Comparison of ENCODE assay signal across 1 cellular context in genomic region chr9:76576344-76576743, GRCh38.
TF ChIP-seq lines count a peak whose summit lies in the region.

No MANE protein-coding gene starts in this region.

TF ChIP-seq in HepG2, 621 proteins besides CTCF, POLR2A, EP300 and RAD21 (continued from another document):
- TF ChIP-seq KIAA2018 (CRISPR knock-in tag; IDR thresholded peaks at IDR 0.05; ENCODE audit: borderline replicate concordance) = no peak
- TF ChIP-seq NFRKB (IDR thresholded peaks at IDR 0.05) = no peak
- TF ChIP-seq, protein P1, sequence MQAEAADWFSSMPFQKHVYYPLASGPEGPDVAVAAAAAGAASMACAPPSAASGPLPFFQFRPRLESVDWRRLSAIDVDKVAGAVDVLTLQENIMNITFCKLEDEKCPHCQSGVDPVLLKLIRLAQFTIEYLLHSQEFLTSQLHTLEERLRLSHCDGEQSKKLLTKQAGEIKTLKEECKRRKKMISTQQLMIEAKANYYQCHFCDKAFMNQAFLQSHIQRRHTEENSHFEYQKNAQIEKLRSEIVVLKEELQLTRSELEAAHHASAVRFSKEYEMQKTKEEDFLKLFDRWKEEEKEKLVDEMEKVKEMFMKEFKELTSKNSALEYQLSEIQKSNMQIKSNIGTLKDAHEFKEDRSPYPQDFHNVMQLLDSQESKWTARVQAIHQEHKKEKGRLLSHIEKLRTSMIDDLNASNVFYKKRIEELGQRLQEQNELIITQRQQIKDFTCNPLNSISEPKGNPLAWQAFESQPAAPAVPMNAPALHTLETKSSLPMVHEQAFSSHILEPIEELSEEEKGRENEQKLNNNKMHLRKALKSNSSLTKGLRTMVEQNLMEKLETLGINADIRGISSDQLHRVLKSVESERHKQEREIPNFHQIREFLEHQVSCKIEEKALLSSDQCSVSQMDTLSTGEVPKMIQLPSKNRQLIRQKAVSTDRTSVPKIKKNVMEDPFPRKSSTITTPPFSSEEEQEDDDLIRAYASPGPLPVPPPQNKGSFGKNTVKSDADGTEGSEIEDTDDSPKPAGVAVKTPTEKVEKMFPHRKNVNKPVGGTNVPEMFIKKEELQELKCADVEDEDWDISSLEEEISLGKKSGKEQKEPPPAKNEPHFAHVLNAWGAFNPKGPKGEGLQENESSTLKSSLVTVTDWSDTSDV (CRISPR knock-in tag; IDR thresholded peaks at IDR 0.05) = no peak
- TF ChIP-seq SP1 (IDR thresholded peaks at IDR 0.05) = no peak
- no peak for TF ChIP-seq SP1 (CRISPR knock-in tag; IDR thresholded peaks at IDR 0.05)
- TF ChIP-seq MTA1 (CRISPR knock-in tag; IDR thresholded peaks at IDR 0.05; ENCODE audit: borderline replicate concordance) = no peak
- TF ChIP-seq ZNF276 (CRISPR knock-in tag; IDR thresholded peaks at IDR 0.05; ENCODE audit: low read depth) = no peak
- no peak for TF ChIP-seq CENPBD1 (CRISPR knock-in tag; IDR thresholded peaks at IDR 0.05; ENCODE audit: borderline replicate concordance, low read depth)
- no peak for TF ChIP-seq ZNF766 (CRISPR knock-in tag; IDR thresholded peaks at IDR 0.05; ENCODE audit: borderline replicate concordance)
- no peak for TF ChIP-seq DPF2 (CRISPR knock-in tag; IDR thresholded peaks at IDR 0.05; ENCODE audit: borderline replicate concordance, low read depth)
- no peak for TF ChIP-seq ZNF720 (CRISPR knock-in tag; IDR thresholded peaks at IDR 0.05)
- TF ChIP-seq ZNF414 (CRISPR knock-in tag; IDR thresholded peaks at IDR 0.05) = no peak
- no peak for TF ChIP-seq ZMAT3 (CRISPR knock-in tag; conservative IDR thresholded peaks at IDR 0.05)
TF ChIP-seq in HepG2: peak in this region for 0.
